28 cellular contexts compared by ENCODE assay signal in genomic region chr3:129705274-129705673, GRCh38.
"Had no signal": no experiment of that assay in that cellular context is flagged by ENCODE, and none has a peak within 500 bp of the region (broad histone marks: within the 10 kb centered on the region; RNA-seq: fewer than 3 reads in every experiment).

No MANE protein-coding gene starts in this region.

- H3K27me3 ChIP-seq: ascending aorta, cardiac muscle cell, SJCRH30 had no signal

- ATAC-seq: activated naive CD8-positive, alpha-beta T cell treated with anti-CD3 and anti-CD28 coated beads, Interleukin-2, amount 50 U/mL, for 24 hours; Panc1 had no signal

- H3K27me3 Mint-ChIP-seq: activated naive CD8-positive, alpha-beta T cell treated with anti-CD3 and anti-CD28 coated beads, Interleukin-2, amount 50 U/mL, for 24 hours; brain had no signal

- H3K9me3 ChIP-seq: ascending aorta, SJCRH30, SK-N-SH had no signal

- H3K4me2 ChIP-seq: SK-N-SH had no signal

- H3K9me3 Mint-ChIP-seq: activated naive CD4-positive, alpha-beta T cell treated with anti-CD3 and anti-CD28 coated beads, Interleukin-2, amount 50 U/mL, for 72 hours; activated naive CD8-positive, alpha-beta T cell treated with anti-CD3 and anti-CD28 coated beads, Interleukin-2, amount 50 U/mL, for 24 hours; brain had no signal

- H3K9ac ChIP-seq: SK-N-SH had no signal

- H3K36me3 ChIP-seq: ascending aorta, cardiac muscle cell, SJCRH30, WERI-Rb-1 had no signal

- H3K4me3 Mint-ChIP-seq: activated naive CD8-positive, alpha-beta T cell treated with anti-CD3 and anti-CD28 coated beads, Interleukin-2, amount 50 U/mL, for 24 hours; brain had no signal

- H3K27ac Mint-ChIP-seq: activated naive CD8-positive, alpha-beta T cell treated with anti-CD3 and anti-CD28 coated beads, Interleukin-2, amount 50 U/mL, for 24 hours had no signal

- H3K4me3 ChIP-seq: ascending aorta, cardiac muscle cell, SJCRH30 had no signal

- H3K36me3 Mint-ChIP-seq: activated naive CD4-positive, alpha-beta T cell treated with anti-CD3 and anti-CD28 coated beads, Interleukin-2, amount 50 U/mL, for 72 hours had no signal

- H3K4me1 ChIP-seq: ascending aorta had no signal

- H3K27ac ChIP-seq: ascending aorta, cardiac muscle cell, SJCRH30, WERI-Rb-1 had no signal

- DNase-seq: activated CD4-positive, alpha-beta T cell treated with anti-CD3 and anti-CD28 coated beads for 4 hours; activated CD4-positive, alpha-beta T cell treated with anti-CD3 and anti-CD28 coated beads, Interleukin-2, amount 50 U/mL, for 4 hours; activated CD8-positive, alpha-beta memory T cell treated with anti-CD3 and anti-CD28 coated beads for 24 hours; activated gamma-delta T cell; activated naive CD8-positive, alpha-beta T cell treated with anti-CD3 and anti-CD28 coated beads, Interleukin-2, amount 50 U/mL, for 24 hours; amniotic stem cell; IMR-90; Kasumi-1; KBM-7; NCI-H1048; NCI-H1417; NCI-H1930; NCI-H2171; NCI-H2227 treated with DMSO at 0.1 percent for 48 hours; NCI-H446 treated with DMSO at 0.1 percent for 48 hours; NCI-H524 treated with DMSO at 0.1 percent for 48 hours; NCI-H774; Right ventricle myocardium superior; RPMI8226; SJCRH30; SK-N-SH; T-helper 1 cell; WERI-Rb-1 had no signal
